26 cellular contexts compared by ENCODE assay signal in the genomic region with DNA sequence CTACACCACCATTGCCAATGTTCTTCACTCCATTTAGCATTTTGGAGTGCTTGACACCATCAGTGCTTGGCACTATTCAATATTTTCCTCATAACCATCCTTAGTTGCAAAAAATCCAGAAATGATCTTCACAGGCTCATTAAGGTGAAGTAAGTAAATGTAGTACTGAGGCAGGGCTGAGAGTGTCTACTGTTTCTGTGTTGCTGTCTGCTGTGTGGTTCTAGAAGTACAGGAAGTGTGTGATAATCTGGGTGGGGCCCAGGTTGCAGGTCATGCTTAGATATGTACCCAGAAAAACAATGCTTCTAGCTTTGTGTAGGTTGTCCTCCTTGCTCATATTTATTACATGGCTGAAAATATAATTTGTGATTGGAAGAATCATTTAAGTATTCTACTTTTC.
"Had no signal": no experiment of that assay in that cellular context is flagged by ENCODE, and none has a peak within 500 bp of the region (broad histone marks: within the 10 kb centered on the region; RNA-seq: fewer than 3 reads in every experiment).

No MANE protein-coding gene starts in this region.

- ATAC-seq: heart right ventricle; left colon; naive thymus-derived CD8-positive, alpha-beta T cell; right lobe of liver; stimulated activated memory B cell treated with anti-CD40 and anti-IgM and Interleukin-4, amounts not matched to agents 10 μg/mL and 1 μg/mL and 100 μg/mL, for 72 hours; upper lobe of right lung had no signal

- H3K36me3 ChIP-seq: heart right ventricle, left ventricle myocardium inferior, ovary, right atrium auricular region, right lobe of liver, suprapubic skin, thoracic aorta, tibial artery, upper lobe of right lung had no signal

- H3K27ac Mint-ChIP-seq: memory B cell; naive thymus-derived CD8-positive, alpha-beta T cell; progenitor cell of endocrine pancreas; stimulated activated memory B cell treated with anti-CD40 and anti-IgM and Interleukin-4, amounts not matched to agents 10 μg/mL and 1 μg/mL and 100 μg/mL, for 72 hours; stimulated activated naive CD8-positive, alpha-beta T cell treated with anti-CD3 and anti-CD28 coated beads, Interleukin-15, Interleukin-2, amounts not matched to agents 100 ng/mL and 50 ng/mL, for 24 hours had no signal

- FAIRE-seq: islet of Langerhans, kidney, urothelium cell line had no signal

- H3K4me3 ChIP-seq: heart right ventricle, hepatocyte, left ventricle myocardium inferior, lung, ovary, right atrium auricular region, right lobe of liver, smooth muscle cell, suprapubic skin, thoracic aorta, tibial artery, upper lobe of right lung had no signal

- H3K27ac ChIP-seq: heart right ventricle, hepatocyte, left ventricle myocardium inferior, ovary, right atrium auricular region, right lobe of liver, suprapubic skin, thoracic aorta, tibial artery, upper lobe of right lung had no signal

- H3K4me2 ChIP-seq: hepatocyte, smooth muscle cell had no signal

- H3K4me1 ChIP-seq: heart right ventricle, left ventricle myocardium inferior, right atrium auricular region, right lobe of liver, suprapubic skin, tibial artery, upper lobe of right lung had no signal

- H3K27me3 Mint-ChIP-seq: memory B cell; naive thymus-derived CD8-positive, alpha-beta T cell; progenitor cell of endocrine pancreas; stimulated activated memory B cell treated with anti-CD40 and anti-IgM and Interleukin-4, amounts not matched to agents 10 μg/mL and 1 μg/mL and 100 μg/mL, for 72 hours; stimulated activated naive CD8-positive, alpha-beta T cell treated with anti-CD3 and anti-CD28 coated beads, Interleukin-15, Interleukin-2, amounts not matched to agents 100 ng/mL and 50 ng/mL, for 24 hours had no signal

- DNase-seq: heart right ventricle; kidney; left colon; left ventricle myocardium inferior; naive thymus-derived CD8-positive, alpha-beta T cell; ovary; right lobe of liver; stimulated activated CD4-positive, alpha-beta T cell treated with anti-CD3 and anti-CD28 coated beads, Interleukin-1b, Interleukin-23, amount 100 ng/mL, for 48 hours; stimulated activated CD4-positive, alpha-beta T cell treated with anti-CD3 and anti-CD28 coated beads, Interleukin-2, amount 100 ng/mL, for 48 hours; stimulated activated CD4-positive, alpha-beta T cell treated with anti-CD3 and anti-CD28 coated beads, Interleukin-4, amount 100 ng/mL, for 4 hours; stimulated activated CD8-positive, alpha-beta memory T cell treated with anti-CD3 and anti-CD28 coated beads, Interleukin-4, amount 100 ng/mL, for 48 hours; tibial artery; trophoblast cell; upper lobe of right lung had no signal

- H2AFZ ChIP-seq: hepatocyte had no signal

- H3K27me3 ChIP-seq: heart right ventricle, hepatocyte, ovary, right atrium auricular region, right lobe of liver, suprapubic skin, tibial artery, upper lobe of right lung had no signal

- H3K9me3 ChIP-seq: heart right ventricle, left ventricle myocardium inferior, ovary, right atrium auricular region, right lobe of liver, suprapubic skin, thoracic aorta, tibial artery, upper lobe of right lung had no signal

- H3K36me3 Mint-ChIP-seq: memory B cell; naive thymus-derived CD8-positive, alpha-beta T cell; stimulated activated memory B cell treated with anti-CD40 and anti-IgM and Interleukin-4, amounts not matched to agents 10 μg/mL and 1 μg/mL and 100 μg/mL, for 72 hours had no signal

- H3K4me1 Mint-ChIP-seq: memory B cell; stimulated activated memory B cell treated with anti-CD40 and anti-IgM and Interleukin-4, amounts not matched to agents 10 μg/mL and 1 μg/mL and 100 μg/mL, for 72 hours had no signal

- H3K79me2 ChIP-seq: hepatocyte had no signal

- H3K4me3 Mint-ChIP-seq: memory B cell; naive thymus-derived CD8-positive, alpha-beta T cell; stimulated activated memory B cell treated with anti-CD40 and anti-IgM and Interleukin-4, amounts not matched to agents 10 μg/mL and 1 μg/mL and 100 μg/mL, for 72 hours; stimulated activated naive CD8-positive, alpha-beta T cell treated with anti-CD3 and anti-CD28 coated beads, Interleukin-15, Interleukin-2, amounts not matched to agents 100 ng/mL and 50 ng/mL, for 24 hours had no signal
